16 cellular contexts compared by ENCODE assay signal in genomic region chr3:62374375-62374876, GRCh38. TPM values are rescaled to one million over a fixed set of nuclear protein-coding genes. Genes with fewer than 3 reads are reported as not detected.
A peak's percentile ranks its signal among the peaks of the same experiment; 100 is the strongest.
DNase-seq lines count a peak whose midpoint lies in the region; ATAC-seq and TF ChIP-seq lines count a peak whose summit lies in the region.
"Had no signal": no experiment of that assay in that cellular context is flagged by ENCODE, and none has a peak within 500 bp of the region (broad histone marks: within the 10 kb centered on the region; RNA-seq: fewer than 3 reads in every experiment).

No MANE protein-coding gene starts in this region.

- H3K4me3 ChIP-seq in tibial nerve: peak overlapping the region in 3 of 4 donors; percentile 14 to 38 (median 25)
- H3K4me3 ChIP-seq in CD8-positive, alpha-beta memory T cell (ENCODE audit: low read length): no peak overlapping the region
- no peak overlapping the region for H3K4me3 ChIP-seq in MM.1S (ENCODE audit: low read length)
- H3K4me3 ChIP-seq: BLaER1, uterus had no signal

- no peak for ATAC-seq in activated naive CD8-positive, alpha-beta T cell treated with anti-CD3 and anti-CD28 coated beads, Interleukin-2, amount 10 ng/mL, durations not matched to agents 7 days and 5 days (ENCODE audit: low read depth)
- no peak for ATAC-seq in activated naive CD8-positive, alpha-beta T cell treated with anti-CD3 and anti-CD28 coated beads, Interleukin-2, amount 50 U/mL, for 24 hours

- no peak overlapping the region for H3K9ac ChIP-seq in MM.1S (ENCODE audit: low read length)
- H3K9ac ChIP-seq: BLaER1 had no signal

- H3K27me3 ChIP-seq in tibial nerve (peaks cover 3 to 98% of the 10 kb centered on the region in 2 donors), MM.1S (replicated peaks; ENCODE audit: insufficient read depth, low read length) (0 out of 2 replicates have a peak, but pooled peaks cover 4% of the 10 kb centered on the region)
- H3K27me3 ChIP-seq in CD8-positive, alpha-beta memory T cell (ENCODE audit: insufficient read depth, low read length, poor library complexity, severe bottlenecking): peaks cover 17% of the 10 kb centered on the region
- H3K27me3 ChIP-seq: BLaER1 had no signal

- no peak overlapping the region for H3K4me2 ChIP-seq in MM.1S (ENCODE audit: low read depth, low read length)
- H3K4me2 ChIP-seq: BLaER1 had no signal

- H2AFZ ChIP-seq in MM.1S (ENCODE audit: low read length): no peak overlapping the region

- H3F3A ChIP-seq in MM.1S (ENCODE audit: insufficient read depth, low read length): no peaks in the 10 kb centered on the region

- H3K4me1 ChIP-seq in tibial nerve: peaks cover 0 to 87% (median 20%) of the 10 kb centered on the region in 4 donors
- H3K4me1 ChIP-seq in CD8-positive, alpha-beta memory T cell (ENCODE audit: insufficient read depth, low read length): no peaks in the 10 kb centered on the region
- no peaks in the 10 kb centered on the region for H3K4me1 ChIP-seq in MM.1S (ENCODE audit: low read length)
- H3K4me1 ChIP-seq: BLaER1 had no signal

- peak; percentile 26 for DNase-seq in activated naive CD8-positive, alpha-beta T cell treated with anti-CD3 and anti-CD28 coated beads, Interleukin-2, amount 10 ng/mL, durations not matched to agents 7 days and 5 days
- DNase-seq in activated naive CD8-positive, alpha-beta T cell treated with anti-CD3 and anti-CD28 coated beads, Interleukin-2, amount 50 U/mL, for 24 hours: no peak
- DNase-seq in chondrocyte (ENCODE audit: low spot score) (no peak), kidney tubule cell (ENCODE audit: low spot score) (peak; percentile 11), tibial nerve (ENCODE audit: low spot score in 2 of 2) (no peak), NCI-H1436 treated with DMSO at 0.1 percent for 48 hours (lab: John Stamatoyannopoulos, UW) (no peak), MM.1S (no peak)
- DNase-seq in CD8-positive, alpha-beta memory T cell: no peak
- DNase-seq: activated naive CD4-positive, alpha-beta T cell treated with Interleukin-2 at 50 U/mL for 16 hours; NCI-H1105; OCI-M1; stimulated activated CD4-positive, alpha-beta T cell treated with anti-CD3 and anti-CD28 coated beads, Interleukin-4, amount 100 ng/mL, for 1 hour; uterus had no signal

- peaks cover 10% of the 10 kb centered on the region for H3K4me1 Mint-ChIP-seq in activated naive CD8-positive, alpha-beta T cell treated with anti-CD3 and anti-CD28 coated beads, Interleukin-2, amount 10 ng/mL, durations not matched to agents 7 days and 5 days
- peaks cover 10% of the 10 kb centered on the region for H3K4me1 Mint-ChIP-seq in activated naive CD8-positive, alpha-beta T cell treated with anti-CD3 and anti-CD28 coated beads, Interleukin-2, amount 50 U/mL, for 24 hours
- peaks cover 34% of the 10 kb centered on the region for H3K4me1 Mint-ChIP-seq in chondrocyte (ENCODE audit: low read depth)
- peaks cover 3 to 8% (median 5%) of the 10 kb centered on the region in 3 donors for H3K4me1 Mint-ChIP-seq in CD8-positive, alpha-beta memory T cell

- WGBS in tibial nerve, 2 donors: 2 to 3% methylated on average over 22 of the region's 22 CpGs

- CTCF ChIA-PET in CD8-positive, alpha-beta memory T cell (lab: Charles Lee): no interaction called here

- peaks cover 7% of the 10 kb centered on the region for H3K9me3 Mint-ChIP-seq in activated naive CD8-positive, alpha-beta T cell treated with anti-CD3 and anti-CD28 coated beads, Interleukin-2, amount 10 ng/mL, durations not matched to agents 7 days and 5 days
- no peaks in the 10 kb centered on the region for H3K9me3 Mint-ChIP-seq in activated naive CD8-positive, alpha-beta T cell treated with anti-CD3 and anti-CD28 coated beads, Interleukin-2, amount 50 U/mL, for 24 hours
- H3K9me3 Mint-ChIP-seq in chondrocyte (ENCODE audit: low read depth): no peaks in the 10 kb centered on the region
- peaks cover 0 to 22% (median 13%) of the 10 kb centered on the region in 5 donors for H3K9me3 Mint-ChIP-seq in CD8-positive, alpha-beta memory T cell

- H3K36me3 Mint-ChIP-seq in activated naive CD8-positive, alpha-beta T cell treated with anti-CD3 and anti-CD28 coated beads, Interleukin-2, amount 10 ng/mL, durations not matched to agents 7 days and 5 days: peaks cover 5% of the 10 kb centered on the region
- no peaks in the 10 kb centered on the region for H3K36me3 Mint-ChIP-seq in activated naive CD8-positive, alpha-beta T cell treated with anti-CD3 and anti-CD28 coated beads, Interleukin-2, amount 50 U/mL, for 24 hours (ENCODE audit: low read depth)
- peaks cover 2% of the 10 kb centered on the region for H3K36me3 Mint-ChIP-seq in chondrocyte (ENCODE audit: low read depth)
- no peaks in the 10 kb centered on the region for H3K36me3 Mint-ChIP-seq in CD8-positive, alpha-beta memory T cell

- peak overlapping the region; percentile 70 for H3K27ac Mint-ChIP-seq in activated naive CD8-positive, alpha-beta T cell treated with anti-CD3 and anti-CD28 coated beads, Interleukin-2, amount 10 ng/mL, durations not matched to agents 7 days and 5 days
- no peak overlapping the region for H3K27ac Mint-ChIP-seq in activated naive CD8-positive, alpha-beta T cell treated with anti-CD3 and anti-CD28 coated beads, Interleukin-2, amount 50 U/mL, for 24 hours
- no peak overlapping the region for H3K27ac Mint-ChIP-seq in chondrocyte (ENCODE audit: unreplicated experiment)
- H3K27ac Mint-ChIP-seq in CD8-positive, alpha-beta memory T cell: no peak overlapping the region

- no peaks in the 10 kb centered on the region for H3K9me3 ChIP-seq in tibial nerve
- H3K9me3 ChIP-seq in CD8-positive, alpha-beta memory T cell (ENCODE audit: low read length): no peaks in the 10 kb centered on the region
- H3K9me3 ChIP-seq in MM.1S (replicated peaks; ENCODE audit: insufficient read depth, low read length): no peaks in the 10 kb centered on the region
- H3K9me3 ChIP-seq: uterus had no signal

- no peaks in the 10 kb centered on the region for H3K36me3 ChIP-seq in tibial nerve
- no peaks in the 10 kb centered on the region for H3K36me3 ChIP-seq in CD8-positive, alpha-beta memory T cell (ENCODE audit: insufficient read depth, low read length)
- H3K36me3 ChIP-seq in MM.1S (replicated peaks; ENCODE audit: insufficient read depth, low read length): no peaks in the 10 kb centered on the region
- H3K36me3 ChIP-seq: BLaER1, uterus had no signal

- peaks cover 90% of the 10 kb centered on the region for H3K27me3 Mint-ChIP-seq in activated naive CD8-positive, alpha-beta T cell treated with anti-CD3 and anti-CD28 coated beads, Interleukin-2, amount 10 ng/mL, durations not matched to agents 7 days and 5 days
- H3K27me3 Mint-ChIP-seq in activated naive CD8-positive, alpha-beta T cell treated with anti-CD3 and anti-CD28 coated beads, Interleukin-2, amount 50 U/mL, for 24 hours: peaks cover 78% of the 10 kb centered on the region
- peaks cover 86% of the 10 kb centered on the region for H3K27me3 Mint-ChIP-seq in chondrocyte (ENCODE audit: low read depth)
- peaks cover 57 to 67% of the 10 kb centered on the region in 2 donors for H3K27me3 Mint-ChIP-seq in CD8-positive, alpha-beta memory T cell

- no peak for TF ChIP-seq EP300 in tibial nerve (IDR thresholded peaks at IDR 0.05)

- no peak for TF ChIP-seq POLR2A in tibial nerve (IDR thresholded peaks at IDR 0.05)

- POLR2A ChIA-PET in activated naive CD8-positive, alpha-beta T cell treated with anti-CD3 and anti-CD28 coated beads, Interleukin-2, amount 10 ng/mL, durations not matched to agents 7 days and 5 days (lab: Charles Lee): no interaction called here
- POLR2A ChIA-PET in CD8-positive, alpha-beta memory T cell (lab: Charles Lee): no interaction called here

- H4K20me1 ChIP-seq in MM.1S (ENCODE audit: insufficient read depth, low read length): no peaks in the 10 kb centered on the region
- H4K20me1 ChIP-seq: BLaER1 had no signal

- peak overlapping the region; percentile 22 for H3K4me3 Mint-ChIP-seq in activated naive CD8-positive, alpha-beta T cell treated with anti-CD3 and anti-CD28 coated beads, Interleukin-2, amount 10 ng/mL, durations not matched to agents 7 days and 5 days
- H3K4me3 Mint-ChIP-seq in activated naive CD8-positive, alpha-beta T cell treated with anti-CD3 and anti-CD28 coated beads, Interleukin-2, amount 50 U/mL, for 24 hours: no peak overlapping the region
- H3K4me3 Mint-ChIP-seq in chondrocyte (ENCODE audit: unreplicated experiment): peak overlapping the region; percentile 62
- no peak overlapping the region for H3K4me3 Mint-ChIP-seq in CD8-positive, alpha-beta memory T cell

- no peaks in the 10 kb centered on the region for H3K9me2 ChIP-seq in MM.1S (replicated peaks; ENCODE audit: insufficient read depth, low read length)

- H3K79me2 ChIP-seq in MM.1S (ENCODE audit: low read length): no peaks in the 10 kb centered on the region

- TF ChIP-seq CTCF in chondrocyte (IDR thresholded peaks at IDR 0.05) (no peak), tibial nerve (IDR thresholded peaks at IDR 0.05) (no peak), MM.1S (IDR thresholded peaks at IDR 0.05; ENCODE audit: low read length) (no peak)

- H3K27ac ChIP-seq in tibial nerve: no peak overlapping the region
- H3K27ac ChIP-seq in CD8-positive, alpha-beta memory T cell (ENCODE audit: low read depth, low read length): no peak overlapping the region
- no peak overlapping the region for H3K27ac ChIP-seq in MM.1S (ENCODE audit: low read length)
- H3K27ac ChIP-seq: BLaER1, uterus, VCaP had no signal

RNA-seq across cellular contexts. Expression of gene FEZF2, which starts 1.1 kb away (rescaled TPM):
- total RNA-seq in activated naive CD8-positive, alpha-beta T cell treated with anti-CD3 and anti-CD28 coated beads, Interleukin-2, amount 10 ng/mL, durations not matched to agents 7 days and 5 days: not detected
- total RNA-seq in chondrocyte (not detected in 3 replicates), tibial nerve (not detected)
- total RNA-seq in CD8-positive, alpha-beta memory T cell: not detected
- polyA plus RNA-seq in CD8-positive, alpha-beta memory T cell: not detected
- total RNA-seq: mononuclear cell, uterus had no signal

Comparison
In these comparisons a context has a peak if more than half of its experiments do, and no peak if none do; other contexts are left out.
1. DNase-seq: peak in activated naive CD8-positive, alpha-beta T cell treated with anti-CD3 and anti-CD28 coated beads, Interleukin-2, amount 10 ng/mL, durations not matched to agents 7 days and 5 days (single experiment) and kidney tubule cell (single experiment); none in activated naive CD8-positive, alpha-beta T cell treated with anti-CD3 and anti-CD28 coated beads, Interleukin-2, amount 50 U/mL, for 24 hours (single experiment), chondrocyte (single experiment), tibial nerve (0 of 2), CD8-positive, alpha-beta memory T cell (0 of 5), NCI-H1436 treated with DMSO at 0.1 percent for 48 hours (single experiment) and MM.1S (single experiment).
2. H3K4me3 Mint-ChIP-seq: peak in activated naive CD8-positive, alpha-beta T cell treated with anti-CD3 and anti-CD28 coated beads, Interleukin-2, amount 10 ng/mL, durations not matched to agents 7 days and 5 days (single experiment) and chondrocyte (single experiment); none in activated naive CD8-positive, alpha-beta T cell treated with anti-CD3 and anti-CD28 coated beads, Interleukin-2, amount 50 U/mL, for 24 hours (single experiment) and CD8-positive, alpha-beta memory T cell (0 of 7).
3. H3K4me3 ChIP-seq: peak in tibial nerve (3 of 4); none in CD8-positive, alpha-beta memory T cell (single experiment) and MM.1S (single experiment).